7 cellular contexts compared by ENCODE assay signal in the genomic region with DNA sequence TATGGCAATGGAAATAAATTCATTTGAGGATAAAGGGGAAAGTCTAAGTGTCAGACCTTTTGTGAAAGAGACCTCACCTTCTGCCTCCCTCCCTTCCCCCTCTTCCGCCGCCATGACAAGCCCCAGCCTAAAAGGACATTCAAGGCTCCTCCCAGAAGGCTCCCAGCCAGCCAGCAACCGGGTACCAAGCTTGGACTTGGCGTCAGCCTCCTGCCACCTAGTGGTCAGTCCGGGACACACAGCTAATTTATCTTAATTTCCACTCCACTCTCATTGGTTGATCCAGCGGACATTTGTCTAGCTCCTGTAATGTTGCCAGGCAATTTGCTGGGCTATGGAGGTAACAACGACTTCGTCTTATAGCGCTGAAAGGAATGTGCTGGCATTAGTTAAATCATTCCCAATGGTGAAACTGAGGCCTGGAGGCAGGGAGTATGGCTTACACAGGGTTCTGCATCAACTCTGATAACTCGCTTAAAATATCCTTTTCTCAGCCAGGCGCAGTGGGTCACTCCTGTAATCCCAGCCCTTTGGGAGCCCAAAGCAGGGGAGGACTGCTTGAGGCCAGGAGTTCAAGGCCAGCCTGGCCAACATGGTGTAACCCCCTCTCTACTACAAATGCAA. TPM values are rescaled to one million over a fixed set of nuclear protein-coding genes. Genes with fewer than 3 reads are reported as not detected.
DNase-seq lines count a peak whose midpoint lies in the region; ATAC-seq and TF ChIP-seq lines count a peak whose summit lies in the region.

No MANE protein-coding gene starts in this region.

- no peaks in the 10 kb centered on the region for H3K27me3 ChIP-seq in right atrium auricular region

- H3K4me1 ChIP-seq in right atrium auricular region, result no peaks in the 10 kb centered on the region

- no peak overlapping the region for H3K27ac ChIP-seq in right atrium auricular region

- H3K9me3 ChIP-seq in right atrium auricular region, result no peaks in the 10 kb centered on the region

- ATAC-seq in HG02763 (IDR thresholded peaks at IDR 0.05; ENCODE audit: unreplicated experiment), result peak; percentile 97

- TF ChIP-seq CTCF in GM13976 (IDR thresholded peaks at IDR 0.05; ENCODE audit: borderline replicate concordance, control extremely low read depth, extremely low read depth, insufficient read depth, missing control alignments), result peak; percentile 83
- TF ChIP-seq CTCF in right atrium auricular region (IDR thresholded peaks at IDR 0.05), result peak; percentile 60 to 92
- TF ChIP-seq CTCF in retinal pigment epithelial cell (conservative IDR thresholded peaks at IDR 0.05; ENCODE audit: low read depth, low read length), result peak; percentile 93

- in situ Hi-C loops in GM13976 (cut with MboI; ENCODE audit: low sequenced_read_pairs, unreplicated experiment), result no loop called here

- no peaks in the 10 kb centered on the region for H3K36me3 ChIP-seq in right atrium auricular region

- H3K4me3 ChIP-seq in right atrium auricular region, result no peak overlapping the region
- H3K4me3 ChIP-seq in retinal pigment epithelial cell (ENCODE audit: low read length), result no peak overlapping the region

- peak; percentile 82 for DNase-seq in GM13976 (ENCODE audit: low spot score)
- peak; percentile 59 for DNase-seq in NCI-H1417 treated with DMSO at 0.1 percent for 48 hours (lab: John Stamatoyannopoulos, UW)
- peak; percentile 83 for DNase-seq in SW480 (ENCODE audit: low spot score)
- peak; percentile 84 for DNase-seq in amniotic epithelial cell (ENCODE audit: low read depth)
- peak; percentile 84 for DNase-seq in right atrium auricular region (ENCODE audit: low spot score)
- DNase-seq in retinal pigment epithelial cell (ENCODE audit: low read depth), result peak; percentile 66

RNA-seq across cellular contexts. Expression of a gene that starts 19.3 kb away (rescaled TPM):
- total RNA-seq in right atrium auricular region, result not detected
